In the genomic region with DNA sequence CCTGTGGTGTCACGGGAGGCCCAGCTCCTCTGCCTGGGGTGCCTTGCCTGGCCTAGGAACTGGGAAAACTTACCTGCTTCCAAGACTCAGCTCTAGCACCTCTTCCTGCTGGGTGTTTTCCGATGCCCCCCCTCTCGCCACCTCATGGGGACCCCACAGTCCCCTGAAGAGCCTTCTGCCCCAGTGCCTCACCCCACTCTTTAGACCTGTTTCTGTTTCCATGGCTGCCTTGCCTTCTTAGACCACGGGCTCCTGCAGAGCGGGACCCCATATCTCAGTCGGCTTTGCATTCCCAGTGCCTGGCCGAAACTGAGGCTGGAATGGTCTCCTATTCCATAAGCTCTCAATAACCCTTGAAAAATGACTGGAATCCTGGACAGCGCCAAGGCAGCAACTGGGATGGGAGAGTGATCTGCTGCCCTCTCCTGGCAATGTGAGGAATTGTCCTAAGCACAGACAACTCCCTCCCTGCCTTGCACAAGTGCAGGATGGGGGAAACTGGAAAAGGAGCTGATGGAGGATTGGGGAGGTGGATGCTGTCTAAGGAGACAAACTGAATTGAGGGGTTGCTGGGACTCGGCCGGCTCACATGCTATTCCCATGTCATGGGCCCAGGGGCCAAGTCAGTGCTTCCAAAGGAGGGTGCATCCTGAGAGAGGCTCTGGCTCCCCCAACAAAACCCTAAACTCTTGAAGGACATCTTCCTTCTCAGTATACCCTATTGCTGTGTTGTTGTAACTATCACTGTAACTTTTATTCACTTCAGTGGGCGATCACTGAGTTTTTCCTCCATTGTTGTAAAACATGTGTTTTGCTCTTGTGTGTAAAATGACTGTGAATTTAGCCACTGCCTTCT, we compare ENCODE assay signal across 1 cellular context.
A peak's percentile ranks its signal among the peaks of the same experiment; 100 is the strongest.
TF ChIP-seq lines count a peak whose summit lies in the region.

No MANE protein-coding gene starts in this region.

TF ChIP-seq in A549, 52 proteins besides CTCF, POLR2A, EP300 and RAD21 (continued from another document):
- TF ChIP-seq, protein P1, sequence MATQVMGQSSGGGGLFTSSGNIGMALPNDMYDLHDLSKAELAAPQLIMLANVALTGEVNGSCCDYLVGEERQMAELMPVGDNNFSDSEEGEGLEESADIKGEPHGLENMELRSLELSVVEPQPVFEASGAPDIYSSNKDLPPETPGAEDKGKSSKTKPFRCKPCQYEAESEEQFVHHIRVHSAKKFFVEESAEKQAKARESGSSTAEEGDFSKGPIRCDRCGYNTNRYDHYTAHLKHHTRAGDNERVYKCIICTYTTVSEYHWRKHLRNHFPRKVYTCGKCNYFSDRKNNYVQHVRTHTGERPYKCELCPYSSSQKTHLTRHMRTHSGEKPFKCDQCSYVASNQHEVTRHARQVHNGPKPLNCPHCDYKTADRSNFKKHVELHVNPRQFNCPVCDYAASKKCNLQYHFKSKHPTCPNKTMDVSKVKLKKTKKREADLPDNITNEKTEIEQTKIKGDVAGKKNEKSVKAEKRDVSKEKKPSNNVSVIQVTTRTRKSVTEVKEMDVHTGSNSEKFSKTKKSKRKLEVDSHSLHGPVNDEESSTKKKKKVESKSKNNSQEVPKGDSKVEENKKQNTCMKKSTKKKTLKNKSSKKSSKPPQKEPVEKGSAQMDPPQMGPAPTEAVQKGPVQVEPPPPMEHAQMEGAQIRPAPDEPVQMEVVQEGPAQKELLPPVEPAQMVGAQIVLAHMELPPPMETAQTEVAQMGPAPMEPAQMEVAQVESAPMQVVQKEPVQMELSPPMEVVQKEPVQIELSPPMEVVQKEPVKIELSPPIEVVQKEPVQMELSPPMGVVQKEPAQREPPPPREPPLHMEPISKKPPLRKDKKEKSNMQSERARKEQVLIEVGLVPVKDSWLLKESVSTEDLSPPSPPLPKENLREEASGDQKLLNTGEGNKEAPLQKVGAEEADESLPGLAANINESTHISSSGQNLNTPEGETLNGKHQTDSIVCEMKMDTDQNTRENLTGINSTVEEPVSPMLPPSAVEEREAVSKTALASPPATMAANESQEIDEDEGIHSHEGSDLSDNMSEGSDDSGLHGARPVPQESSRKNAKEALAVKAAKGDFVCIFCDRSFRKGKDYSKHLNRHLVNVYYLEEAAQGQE (IDR thresholded peaks at IDR 0.05): peak; percentile 75
TF ChIP-seq in A549: peak in this region for 2.
